In genomic region chr12:51994959-51995358, GRCh38 we compare ENCODE assay signal across 20 cellular contexts. TPM values are rescaled to one million over a fixed set of nuclear protein-coding genes. Genes with fewer than 3 reads are reported as not detected.
DNase-seq lines count a peak whose midpoint lies in the region; ATAC-seq, FAIRE-seq and TF ChIP-seq lines count a peak whose summit lies in the region.
"Had no signal": no experiment of that assay in that cellular context is flagged by ENCODE, and none has a peak within 500 bp of the region (broad histone marks: within the 10 kb centered on the region; RNA-seq: fewer than 3 reads in every experiment).

No MANE protein-coding gene starts in this region.

- H3K27ac ChIP-seq in AG04450 (ENCODE audit: low read depth, low read length) (peak overlapping the region; percentile 31), astrocyte (ENCODE audit: low read depth, low read length) (no peak overlapping the region), stomach (no peak overlapping the region), left lung (no peak overlapping the region)
- H3K27ac ChIP-seq: 22Rv1, KMS-11, SJSA1 had no signal

- H3K4me2 ChIP-seq in astrocyte (ENCODE audit: low read length) = no peak overlapping the region
- H3K4me2 ChIP-seq: KMS-11 had no signal

- peak overlapping the region; percentile 86 for H3K27ac Mint-ChIP-seq in astrocyte (ENCODE audit: unreplicated experiment)
- H3K27ac Mint-ChIP-seq in activated T-cell treated with anti-CD3 and anti-CD28 coated beads, Interleukin-2, amount 50 U/mL, for 72 hours = no peak overlapping the region
- H3K27ac Mint-ChIP-seq: CD4-positive, alpha-beta T cell had no signal

- intact Hi-C loops in stomach (cut with DNase I; ENCODE audit: low total_unique reads) = no loop called here
- intact Hi-C loops in left lung (cut with DNase I) = no loop called here

- no peak for TF ChIP-seq EP300 in stomach (IDR thresholded peaks at IDR 0.05)

- peaks cover 11% of the 10 kb centered on the region for H3K36me3 Mint-ChIP-seq in astrocyte (ENCODE audit: low read depth, unreplicated experiment)
- peaks cover 0 to 5% of the 10 kb centered on the region in 2 donors for H3K36me3 Mint-ChIP-seq in activated T-cell treated with anti-CD3 and anti-CD28 coated beads, Interleukin-2, amount 50 U/mL, for 72 hours (ENCODE audit: insufficient read depth in 2 of 2)

- H3K27me3 ChIP-seq in AG04450 (ENCODE audit: control insufficient read depth, insufficient read depth, low read length) (no peaks in the 10 kb centered on the region), astrocyte (ENCODE audit: insufficient read depth, low read length) (no peaks in the 10 kb centered on the region), stomach (no peaks in the 10 kb centered on the region), left lung (no peaks in the 10 kb centered on the region)
- H3K27me3 ChIP-seq: SJSA1 had no signal

- no peak for ATAC-seq in activated T-cell treated with anti-CD3 and anti-CD28 coated beads, Interleukin-2, amount 50 U/mL, for 72 hours (replicated peaks in 1 of 2)
- ATAC-seq in left lung = no peak
- ATAC-seq: HepG2, PC-3 had no signal

- no peaks in the 10 kb centered on the region for H4K20me1 ChIP-seq in astrocyte (ENCODE audit: insufficient read depth, low read length)

- H3K4me3 ChIP-seq in AG04450 (ENCODE audit: low read depth, low read length) (no peak overlapping the region), astrocyte (ENCODE audit: insufficient read depth, low read depth, low read length) (no peak overlapping the region), stomach (no peak overlapping the region), left lung (no peak overlapping the region)
- H3K4me3 ChIP-seq: SJSA1 had no signal

- in situ Hi-C loops in ACHN (cut with HindIII; ENCODE audit: low pct_ligation_motif_present, low pct_unique_long_range_greater_than_20kb, low sequenced_read_pairs) = no loop called here

- TF ChIP-seq POLR2A in stomach (IDR thresholded peaks at IDR 0.05) = no peak

- no peaks in the 10 kb centered on the region for H3K9me3 ChIP-seq in AG04450 (ENCODE audit: control insufficient read depth, insufficient read depth, low read length)
- H3K9me3 ChIP-seq in astrocyte (ENCODE audit: insufficient read depth, low read depth, low read length) = no peaks in the 10 kb centered on the region
- no peaks in the 10 kb centered on the region for H3K9me3 ChIP-seq in stomach
- H3K9me3 ChIP-seq in left lung = no peaks in the 10 kb centered on the region
- H3K9me3 ChIP-seq: SJSA1 had no signal

- H2AFZ ChIP-seq in astrocyte (ENCODE audit: low read depth, low read length) = no peak overlapping the region

- H3K4me1 Mint-ChIP-seq in astrocyte (ENCODE audit: low read depth, unreplicated experiment) = peaks cover 16% of the 10 kb centered on the region
- peaks cover 10% of the 10 kb centered on the region for H3K4me1 Mint-ChIP-seq in activated T-cell treated with anti-CD3 and anti-CD28 coated beads, Interleukin-2, amount 50 U/mL, for 72 hours (ENCODE audit: low read depth)

- H3K9me3 Mint-ChIP-seq in astrocyte (ENCODE audit: unreplicated experiment) = no peaks in the 10 kb centered on the region
- H3K9me3 Mint-ChIP-seq in activated T-cell treated with anti-CD3 and anti-CD28 coated beads, Interleukin-2, amount 50 U/mL, for 72 hours = no peaks in the 10 kb centered on the region
- H3K9me3 Mint-ChIP-seq: CD4-positive, alpha-beta T cell had no signal

- WGBS in stomach, 5 donors = 54 to 90% (median 84%) methylated on average over 4 of the region's 4 CpGs

- H3K9ac ChIP-seq in astrocyte (ENCODE audit: low read length) = no peak overlapping the region
- H3K9ac ChIP-seq: KMS-11 had no signal

- POLR2A ChIA-PET in AG04450 (lab: Yijun Ruan, JAX) = interaction anchor here (0.6 to 1.1 kb wide), 3 partner anchors 11 to 12 kb away, joined by 3 read pairs; no protein-coding TSS in a partner anchor

- CTCF ChIA-PET in AG04450 (lab: Charles Lee) = interaction anchor here (0.5 to 6.6 kb wide), 4 partner anchors 10 to 59 kb away, joined by 10 to 111 read pairs (median 46); partner anchors contain the start of gene TAMALIN

- H3K27me3 Mint-ChIP-seq in astrocyte (ENCODE audit: low read depth, unreplicated experiment) = no peaks in the 10 kb centered on the region
- H3K27me3 Mint-ChIP-seq in activated T-cell treated with anti-CD3 and anti-CD28 coated beads, Interleukin-2, amount 50 U/mL, for 72 hours (ENCODE audit: low read depth) = no peaks in the 10 kb centered on the region
- H3K27me3 Mint-ChIP-seq: CD4-positive, alpha-beta T cell had no signal

- FAIRE-seq in astrocyte (lab: Jason Lieb, UNC) = no peak
- FAIRE-seq: HepG2 had no signal

- TF ChIP-seq CTCF in AG04450 (IDR thresholded peaks at IDR 0.05; ENCODE audit: low read depth, low read length) (no peak), astrocyte (IDR thresholded peaks at IDR 0.05; ENCODE audit: insufficient read depth, low read depth, low read length) (no peak), stomach (IDR thresholded peaks at IDR 0.05) (no peak), left lung (IDR thresholded peaks at IDR 0.05) (no peak)

- H3K36me3 ChIP-seq in astrocyte (ENCODE audit: insufficient read depth, low read length) (peaks cover 9% of the 10 kb centered on the region), stomach (peaks cover 28 to 88% (median 79%) of the 10 kb centered on the region in 4 donors), left lung (peaks cover 3 to 82% of the 10 kb centered on the region in 2 donors)

- H3K79me2 ChIP-seq in astrocyte (ENCODE audit: insufficient read depth, low read length) = no peaks in the 10 kb centered on the region

- no peak overlapping the region for H3K4me3 Mint-ChIP-seq in astrocyte (ENCODE audit: unreplicated experiment)
- no peak overlapping the region for H3K4me3 Mint-ChIP-seq in activated T-cell treated with anti-CD3 and anti-CD28 coated beads, Interleukin-2, amount 50 U/mL, for 72 hours
- H3K4me3 Mint-ChIP-seq: CD4-positive, alpha-beta T cell had no signal

- no peaks in the 10 kb centered on the region for H3K4me1 ChIP-seq in astrocyte (ENCODE audit: insufficient read depth, low read length)
- H3K4me1 ChIP-seq in stomach = peaks cover 0 to 7% (median 2%) of the 10 kb centered on the region in 4 donors
- peaks cover 0 to 23% of the 10 kb centered on the region in 2 donors for H3K4me1 ChIP-seq in left lung
- H3K4me1 ChIP-seq: SJSA1 had no signal

- DNase-seq in AG04450 (ENCODE audit: low read depth, low spot score) (no peak), GM03348 (ENCODE audit: low spot score) (peak; percentile 88), astrocyte (ENCODE audit: low read depth) (no peak), myocyte (ENCODE audit: low read depth) (peak; percentile 91), ACHN (no peak), stomach (no peak), left lung (no peak)
- no peak for DNase-seq in activated T-cell treated with anti-CD3 and anti-CD28 coated beads, Interleukin-2, amount 50 U/mL, for 72 hours
- DNase-seq: Calu3; CD4-positive, alpha-beta T cell; DMS53; NCI-H1436; NCI-H2029; NCI-H510A treated with DMSO at 0.1 percent for 48 hours; NCI-H82; PC-3 had no signal

RNA-seq across cellular contexts. Expression of gene TAMALIN, which starts 11.8 kb away (rescaled TPM):
- polyA plus RNA-seq in AG04450 (2011; rRNA removed) (7.2 and 7.4 TPM in 2 replicates), stomach (10 to 100 TPM in 2 of 3 donors, 1 to 10 TPM in 1; 6.4 to 17.0 (median 16.3) TPM)
- 8.3 and 10.2 TPM in 2 replicates for polyA minus RNA-seq in AG04450 (2011; rRNA and poly(A)+ RNA removed)
- total RNA-seq in astrocyte (9.6 and 12.4 TPM in 2 replicates), myocyte (64.9 and 96.8 TPM in 2 replicates), stomach (10 to 100 TPM in 2 of 5 donors, 1 to 10 TPM in 2, not detected in 1; 2.7 to 61.3 (median 16.6) TPM), left lung (10 to 100 TPM; 30.6 to 63.7 TPM)
- polyA plus RNA-seq in myocyte (2012) = 247 TPM
- total RNA-seq in activated T-cell treated with anti-CD3 and anti-CD28 coated beads, Interleukin-2, amount 50 U/mL, for 72 hours = 10 to 100 TPM; 10.0 to 11.1 TPM
- total RNA-seq: Calu3 had no signal

RNA-seq across cellular contexts. Expression of gene ACVR1B, which starts 43.5 kb away (rescaled TPM):
- polyA plus RNA-seq in AG04450 (2011; rRNA removed) = 16.4 and 16.6 TPM in 2 replicates
- polyA minus RNA-seq in AG04450 (2011; rRNA and poly(A)+ RNA removed) = 19.7 and 20.3 TPM in 2 replicates
- total RNA-seq in astrocyte = 13.8 and 15.4 TPM in 2 replicates
- 8.1 and 9.6 TPM in 2 replicates for total RNA-seq in myocyte
- polyA plus RNA-seq in myocyte (2012) = 14.2 TPM
- total RNA-seq in activated T-cell treated with anti-CD3 and anti-CD28 coated beads, Interleukin-2, amount 50 U/mL, for 72 hours = 1 to 10 TPM; 7.2 to 8.4 TPM
- 10 to 100 TPM; 23.9 to 53.1 (median 31.3) TPM for total RNA-seq in stomach
- polyA plus RNA-seq in stomach = 1 to 10 TPM; 8.3 to 9.5 (median 9.1) TPM
- total RNA-seq in left lung = 10 to 100 TPM; 24.9 to 26.6 TPM

RNA-seq across cellular contexts. Expression of gene NR4A1, which starts 56.3 kb away (rescaled TPM):
- 4.4 and 6.9 TPM in 2 replicates for polyA plus RNA-seq in AG04450 (2011; rRNA removed)
- 16.4 and 18.6 TPM in 2 replicates for polyA minus RNA-seq in AG04450 (2011; rRNA and poly(A)+ RNA removed)
- 1.6 and 2.3 TPM in 2 replicates for total RNA-seq in astrocyte
- 3.4 and 5.5 TPM in 2 replicates for total RNA-seq in myocyte
- 2.7 TPM for polyA plus RNA-seq in myocyte (2012)
- 100 to 1,000 TPM; 113 to 136 TPM for total RNA-seq in activated T-cell treated with anti-CD3 and anti-CD28 coated beads, Interleukin-2, amount 50 U/mL, for 72 hours
- total RNA-seq in stomach = 100 to 1,000 TPM in 3 of 5 donors, 10 to 100 TPM in 2; 29.4 to 384 (median 230) TPM
- 10 to 100 TPM; 41.3 to 65.5 (median 55.0) TPM for polyA plus RNA-seq in stomach
- total RNA-seq in left lung = 100 to 1,000 TPM in 1 of 2 donors, 10 to 100 TPM in 1; 36.4 to 165 TPM

Comparison
In these comparisons a context has a peak if more than half of its experiments do, and no peak if none do; other contexts are left out.
1. DNase-seq: peak in GM03348 (single experiment) and myocyte (single experiment); none in AG04450 (single experiment), astrocyte (single experiment), activated T-cell treated with anti-CD3 and anti-CD28 coated beads, Interleukin-2, amount 50 U/mL, for 72 hours (0 of 2), ACHN (single experiment), stomach (single experiment) and left lung (0 of 2).